Comparison of ENCODE assay signal across 8 cellular contexts in genomic region chr17:50027639-50028206, GRCh38. TPM values are rescaled to one million over a fixed set of nuclear protein-coding genes. Genes with fewer than 3 reads are reported as not detected.
DNase-seq lines count a peak whose midpoint lies in the region; ATAC-seq and TF ChIP-seq lines count a peak whose summit lies in the region.

No MANE protein-coding gene starts in this region.

- H3K4me3 ChIP-seq in AG09309 (ENCODE audit: control insufficient read depth, low read depth, low read length) (peak overlapping the region; percentile 45), brain microvascular endothelial cell (ENCODE audit: low read depth, low read length) (peak overlapping the region; percentile 35), lower leg skin (ENCODE audit: low read depth, poor library complexity, severe bottlenecking) (no peak overlapping the region), uterus (peak overlapping the region in 1 of 2 donors; percentile 14)

- TF ChIP-seq CTCF in AG09309 (IDR thresholded peaks at IDR 0.05; ENCODE audit: control insufficient read depth, insufficient read depth, low read depth, low read length, missing control alignments) (no peak), brain microvascular endothelial cell (IDR thresholded peaks at IDR 0.05; ENCODE audit: low read depth, low read length, missing control alignments) (no peak), lower leg skin (IDR thresholded peaks at IDR 0.05) (no peak), uterus (IDR thresholded peaks at IDR 0.05) (no peak)

- no peak for ATAC-seq in HG03460 (IDR thresholded peaks at IDR 0.05; ENCODE audit: unreplicated experiment)
- ATAC-seq in GM21528 (IDR thresholded peaks at IDR 0.05; ENCODE audit: low FRiP score, unreplicated experiment), result no peak

- peak overlapping the region; percentile 46 for H3K27ac ChIP-seq in brain microvascular endothelial cell
- H3K27ac ChIP-seq in uterus, result peak overlapping the region; percentile 6 to 45

- 22 to 29% methylated on average over 14 of the region's 14 CpGs for WGBS in lower leg skin, 2 donors

- intact Hi-C loops in lower leg skin (cut with DNase I; ENCODE audit: low total_unique reads), result loop anchor here (2.0 kb wide), 1 partner anchor 61 kb away; no protein-coding TSS in a partner anchor
- intact Hi-C loops in uterus (cut with DNase I; ENCODE audit: low total_unique reads), result loop anchor here (2.0 kb wide), 1 partner anchor 61 kb away; no protein-coding TSS in a partner anchor

- H3K9me3 ChIP-seq in uterus, result no peaks in the 10 kb centered on the region

- DNase-seq in AG09309 (ENCODE audit: low read depth) (peak; percentile 63), HT-29 (ENCODE audit: low spot score) (peak; percentile 73), brain microvascular endothelial cell (peak; percentile 91), lower leg skin (ENCODE audit: low spot score in 2 of 2) (peak; percentile 64 to 92), uterus (peak; percentile 76 to 79), NCI-H345 (lab: John Stamatoyannopoulos, UW) (no peak)

- TF ChIP-seq POLR2A in lower leg skin (IDR thresholded peaks at IDR 0.05), result no peak
- no peak for TF ChIP-seq POLR2A in uterus (IDR thresholded peaks at IDR 0.05)

- in situ Hi-C loops in brain microvascular endothelial cell (cut with HindIII; ENCODE audit: low pct_ligation_motif_present, low sequenced_read_pairs), result no loop called here

- peaks cover 0 to 20% of the 10 kb centered on the region in 2 donors for H3K4me1 ChIP-seq in uterus

- H3K27me3 ChIP-seq in brain microvascular endothelial cell (replicated peaks), result no peaks in the 10 kb centered on the region
- no peaks in the 10 kb centered on the region for H3K27me3 ChIP-seq in uterus

- H3K36me3 ChIP-seq in brain microvascular endothelial cell (replicated peaks) (no peaks in the 10 kb centered on the region), uterus (no peaks in the 10 kb centered on the region)

RNA-seq across cellular contexts. Expression of gene ITGA3, which starts 28.2 kb away (rescaled TPM):
- 218 and 237 TPM in 2 replicates for total RNA-seq in HT-29 (2014; rRNA removed; shearing (Covaris generic))
- total RNA-seq in lower leg skin (100 to 1,000 TPM in 3 of 4 donors, 10 to 100 TPM in 1; 99.7 to 148 (median 121) TPM), uterus (10 to 100 TPM; 14.3 to 73.1 (median 33.4) TPM)

RNA-seq across cellular contexts. Expression of gene DLX3, which starts 32.7 kb away (rescaled TPM):
- total RNA-seq in HT-29 (2014; rRNA removed; shearing (Covaris generic)), result not detected in 2 replicates
- 10 to 100 TPM; 28.8 to 36.5 (median 29.9) TPM for total RNA-seq in lower leg skin
- total RNA-seq in uterus, result under 1 TPM in 1 of 4 donors, not detected in 3; 0.28 TPM

RNA-seq across cellular contexts. Expression of gene DLX4, which starts 58.7 kb away (rescaled TPM):
- 0.51 and 1.1 TPM in 2 replicates for total RNA-seq in HT-29 (2014; rRNA removed; shearing (Covaris generic))
- 1 to 10 TPM; 1.9 to 3.3 (median 2.5) TPM for total RNA-seq in lower leg skin
- not detected for total RNA-seq in uterus

Comparison
In these comparisons a context has a peak if more than half of its experiments do, and no peak if none do; other contexts are left out.
1. RNA of gene DLX3, which starts 32.7 kb away (total RNA-seq): 28.8 to 36.5 TPM in lower leg skin; 0.28 TPM in uterus and not detected in HT-29; every median in the first group is over 10 times any median in the second.